ENCODE assay signal across 1 cellular context in the genomic region with DNA sequence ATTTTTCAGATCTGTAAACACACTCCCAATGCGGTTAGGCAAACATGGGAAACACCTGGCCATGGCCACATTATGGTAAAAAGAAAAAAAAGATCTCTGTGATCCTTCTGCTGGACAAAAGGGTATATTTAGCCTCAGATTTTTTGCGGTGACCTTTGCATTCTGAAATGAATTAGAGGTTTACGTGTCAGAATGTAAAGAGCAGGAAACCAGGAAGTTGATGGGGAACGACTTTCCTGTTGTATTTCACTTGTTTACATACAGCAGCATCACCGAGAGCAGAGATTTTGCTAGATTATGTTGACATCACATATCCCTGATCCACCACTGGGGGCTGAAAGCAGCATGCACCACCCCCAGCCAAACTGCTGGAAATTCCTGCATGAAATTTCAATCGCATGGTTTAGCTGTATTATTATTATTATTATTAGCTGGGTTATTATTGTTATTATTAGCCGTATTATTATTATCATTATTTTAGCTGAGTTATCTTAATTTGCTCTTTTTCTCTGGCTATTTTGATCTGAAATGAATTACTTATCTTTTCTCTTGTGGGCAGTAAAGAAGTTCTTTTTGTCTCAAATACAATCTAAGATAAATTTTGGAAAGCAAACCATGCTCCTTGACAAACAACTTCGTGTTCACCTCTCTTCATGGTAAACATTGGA.
TF ChIP-seq lines count a peak whose summit lies in the region.

No MANE protein-coding gene starts in this region.

TF ChIP-seq in HepG2, 621 proteins besides CTCF, POLR2A, EP300 and RAD21 (continued from another document and continues in another):
- TF ChIP-seq, protein P1, sequence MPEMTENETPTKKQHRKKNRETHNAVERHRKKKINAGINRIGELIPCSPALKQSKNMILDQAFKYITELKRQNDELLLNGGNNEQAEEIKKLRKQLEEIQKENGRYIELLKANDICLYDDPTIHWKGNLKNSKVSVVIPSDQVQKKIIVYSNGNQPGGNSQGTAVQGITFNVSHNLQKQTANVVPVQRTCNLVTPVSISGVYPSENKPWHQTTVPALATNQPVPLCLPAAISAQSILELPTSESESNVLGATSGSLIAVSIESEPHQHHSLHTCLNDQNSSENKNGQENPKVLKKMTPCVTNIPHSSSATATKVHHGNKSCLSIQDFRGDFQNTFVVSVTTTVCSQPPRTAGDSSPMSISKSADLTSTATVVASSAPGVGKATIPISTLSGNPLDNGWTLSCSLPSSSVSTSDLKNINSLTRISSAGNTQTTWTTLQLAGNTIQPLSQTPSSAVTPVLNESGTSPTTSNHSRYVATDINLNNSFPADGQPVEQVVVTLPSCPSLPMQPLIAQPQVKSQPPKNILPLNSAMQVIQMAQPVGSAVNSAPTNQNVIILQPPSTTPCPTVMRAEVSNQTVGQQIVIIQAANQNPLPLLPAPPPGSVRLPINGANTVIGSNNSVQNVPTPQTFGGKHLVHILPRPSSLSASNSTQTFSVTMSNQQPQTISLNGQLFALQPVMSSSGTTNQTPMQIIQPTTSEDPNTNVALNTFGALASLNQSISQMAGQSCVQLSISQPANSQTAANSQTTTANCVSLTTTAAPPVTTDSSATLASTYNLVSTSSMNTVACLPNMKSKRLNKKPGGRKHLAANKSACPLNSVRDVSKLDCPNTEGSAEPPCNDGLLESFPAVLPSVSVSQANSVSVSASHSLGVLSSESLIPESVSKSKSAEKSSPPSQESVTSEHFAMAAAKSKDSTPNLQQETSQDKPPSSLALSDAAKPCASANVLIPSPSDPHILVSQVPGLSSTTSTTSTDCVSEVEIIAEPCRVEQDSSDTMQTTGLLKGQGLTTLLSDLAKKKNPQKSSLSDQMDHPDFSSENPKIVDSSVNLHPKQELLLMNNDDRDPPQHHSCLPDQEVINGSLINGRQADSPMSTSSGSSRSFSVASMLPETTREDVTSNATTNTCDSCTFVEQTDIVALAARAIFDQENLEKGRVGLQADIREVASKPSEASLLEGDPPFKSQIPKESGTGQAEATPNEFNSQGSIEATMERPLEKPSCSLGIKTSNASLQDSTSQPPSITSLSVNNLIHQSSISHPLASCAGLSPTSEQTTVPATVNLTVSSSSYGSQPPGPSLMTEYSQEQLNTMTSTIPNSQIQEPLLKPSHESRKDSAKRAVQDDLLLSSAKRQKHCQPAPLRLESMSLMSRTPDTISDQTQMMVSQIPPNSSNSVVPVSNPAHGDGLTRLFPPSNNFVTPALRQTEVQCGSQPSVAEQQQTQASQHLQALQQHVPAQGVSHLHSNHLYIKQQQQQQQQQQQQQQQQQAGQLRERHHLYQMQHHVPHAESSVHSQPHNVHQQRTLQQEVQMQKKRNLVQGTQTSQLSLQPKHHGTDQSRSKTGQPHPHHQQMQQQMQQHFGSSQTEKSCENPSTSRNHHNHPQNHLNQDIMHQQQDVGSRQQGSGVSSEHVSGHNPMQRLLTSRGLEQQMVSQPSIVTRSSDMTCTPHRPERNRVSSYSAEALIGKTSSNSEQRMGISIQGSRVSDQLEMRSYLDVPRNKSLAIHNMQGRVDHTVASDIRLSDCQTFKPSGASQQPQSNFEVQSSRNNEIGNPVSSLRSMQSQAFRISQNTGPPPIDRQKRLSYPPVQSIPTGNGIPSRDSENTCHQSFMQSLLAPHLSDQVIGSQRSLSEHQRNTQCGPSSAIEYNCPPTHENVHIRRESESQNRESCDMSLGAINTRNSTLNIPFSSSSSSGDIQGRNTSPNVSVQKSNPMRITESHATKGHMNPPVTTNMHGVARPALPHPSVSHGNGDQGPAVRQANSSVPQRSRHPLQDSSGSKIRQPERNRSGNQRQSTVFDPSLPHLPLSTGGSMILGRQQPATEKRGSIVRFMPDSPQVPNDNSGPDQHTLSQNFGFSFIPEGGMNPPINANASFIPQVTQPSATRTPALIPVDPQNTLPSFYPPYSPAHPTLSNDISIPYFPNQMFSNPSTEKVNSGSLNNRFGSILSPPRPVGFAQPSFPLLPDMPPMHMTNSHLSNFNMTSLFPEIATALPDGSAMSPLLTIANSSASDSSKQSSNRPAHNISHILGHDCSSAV (CRISPR knock-in tag; IDR thresholded peaks at IDR 0.05; ENCODE audit: borderline replicate concordance), result no peak
- TF ChIP-seq ZNF30 (CRISPR knock-in tag; IDR thresholded peaks at IDR 0.05) (no peak), DMAP1 (CRISPR knock-in tag; IDR thresholded peaks at IDR 0.05) (no peak), GATA4 (IDR thresholded peaks at IDR 0.05; ENCODE audit: borderline replicate concordance, low read depth) (peak; percentile 61; the same call in 1 of the 2 replicates), ZNF792 (CRISPR knock-in tag; IDR thresholded peaks at IDR 0.05) (peak; percentile 54; the same call in 1 of the 2 replicates), TBX2 (CRISPR knock-in tag; IDR thresholded peaks at IDR 0.05; ENCODE audit: borderline replicate concordance) (peak; percentile 82; the same call in 1 of the 2 replicates), MED13 (CRISPR knock-in tag; IDR thresholded peaks at IDR 0.05) (no peak), MTF2 (CRISPR knock-in tag; IDR thresholded peaks at IDR 0.05; ENCODE audit: borderline replicate concordance) (no peak), MIER3 (CRISPR knock-in tag; IDR thresholded peaks at IDR 0.05; ENCODE audit: borderline replicate concordance) (peak; percentile 91), ZNF841 (CRISPR knock-in tag; IDR thresholded peaks at IDR 0.05; ENCODE audit: borderline replicate concordance) (no peak), ZNF562 (CRISPR knock-in tag; IDR thresholded peaks at IDR 0.05; ENCODE audit: borderline replicate concordance) (no peak), NR2F1 (CRISPR knock-in tag; IDR thresholded peaks at IDR 0.05) (peak; percentile 61 to 74; a peak in 2 of 4 replicates), MZF1 (CRISPR knock-in tag; IDR thresholded peaks at IDR 0.05; ENCODE audit: borderline replicate concordance) (no peak), ZNF746 (CRISPR knock-in tag; IDR thresholded peaks at IDR 0.05) (no peak), SIX1 (CRISPR knock-in tag; IDR thresholded peaks at IDR 0.05; ENCODE audit: borderline replicate concordance) (peak; percentile 51; the same call in 1 of the 2 replicates), KDM2A (CRISPR knock-in tag; IDR thresholded peaks at IDR 0.05; ENCODE audit: borderline replicate concordance, low read depth) (no peak), PHF8 (CRISPR knock-in tag; IDR thresholded peaks at IDR 0.05) (no peak), RBM39 (IDR thresholded peaks at IDR 0.05; ENCODE audit: low read depth, low read length, poor library complexity, severe bottlenecking) (no peak), TEAD3 (CRISPR knock-in tag; optimal IDR thresholded peaks at IDR 0.05; ENCODE audit: borderline replicate concordance) (peak; percentile 87), KAT8 (CRISPR knock-in tag; IDR thresholded peaks at IDR 0.05) (peak; percentile 72), ZNF713 (CRISPR knock-in tag; IDR thresholded peaks at IDR 0.05) (no peak), ZNF75D (CRISPR knock-in tag; IDR thresholded peaks at IDR 0.05; ENCODE audit: borderline replicate concordance) (no peak), RCOR2 (CRISPR knock-in tag; IDR thresholded peaks at IDR 0.05) (peak; percentile 80), MIXL1 (CRISPR knock-in tag; IDR thresholded peaks at IDR 0.05) (peak; percentile 95)
- TF ChIP-seq, protein P2, sequence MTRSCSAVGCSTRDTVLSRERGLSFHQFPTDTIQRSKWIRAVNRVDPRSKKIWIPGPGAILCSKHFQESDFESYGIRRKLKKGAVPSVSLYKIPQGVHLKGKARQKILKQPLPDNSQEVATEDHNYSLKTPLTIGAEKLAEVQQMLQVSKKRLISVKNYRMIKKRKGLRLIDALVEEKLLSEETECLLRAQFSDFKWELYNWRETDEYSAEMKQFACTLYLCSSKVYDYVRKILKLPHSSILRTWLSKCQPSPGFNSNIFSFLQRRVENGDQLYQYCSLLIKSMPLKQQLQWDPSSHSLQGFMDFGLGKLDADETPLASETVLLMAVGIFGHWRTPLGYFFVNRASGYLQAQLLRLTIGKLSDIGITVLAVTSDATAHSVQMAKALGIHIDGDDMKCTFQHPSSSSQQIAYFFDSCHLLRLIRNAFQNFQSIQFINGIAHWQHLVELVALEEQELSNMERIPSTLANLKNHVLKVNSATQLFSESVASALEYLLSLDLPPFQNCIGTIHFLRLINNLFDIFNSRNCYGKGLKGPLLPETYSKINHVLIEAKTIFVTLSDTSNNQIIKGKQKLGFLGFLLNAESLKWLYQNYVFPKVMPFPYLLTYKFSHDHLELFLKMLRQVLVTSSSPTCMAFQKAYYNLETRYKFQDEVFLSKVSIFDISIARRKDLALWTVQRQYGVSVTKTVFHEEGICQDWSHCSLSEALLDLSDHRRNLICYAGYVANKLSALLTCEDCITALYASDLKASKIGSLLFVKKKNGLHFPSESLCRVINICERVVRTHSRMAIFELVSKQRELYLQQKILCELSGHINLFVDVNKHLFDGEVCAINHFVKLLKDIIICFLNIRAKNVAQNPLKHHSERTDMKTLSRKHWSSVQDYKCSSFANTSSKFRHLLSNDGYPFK (CRISPR knock-in tag; IDR thresholded peaks at IDR 0.05; ENCODE audit: borderline replicate concordance), result no peak
- TF ChIP-seq, protein P3, sequence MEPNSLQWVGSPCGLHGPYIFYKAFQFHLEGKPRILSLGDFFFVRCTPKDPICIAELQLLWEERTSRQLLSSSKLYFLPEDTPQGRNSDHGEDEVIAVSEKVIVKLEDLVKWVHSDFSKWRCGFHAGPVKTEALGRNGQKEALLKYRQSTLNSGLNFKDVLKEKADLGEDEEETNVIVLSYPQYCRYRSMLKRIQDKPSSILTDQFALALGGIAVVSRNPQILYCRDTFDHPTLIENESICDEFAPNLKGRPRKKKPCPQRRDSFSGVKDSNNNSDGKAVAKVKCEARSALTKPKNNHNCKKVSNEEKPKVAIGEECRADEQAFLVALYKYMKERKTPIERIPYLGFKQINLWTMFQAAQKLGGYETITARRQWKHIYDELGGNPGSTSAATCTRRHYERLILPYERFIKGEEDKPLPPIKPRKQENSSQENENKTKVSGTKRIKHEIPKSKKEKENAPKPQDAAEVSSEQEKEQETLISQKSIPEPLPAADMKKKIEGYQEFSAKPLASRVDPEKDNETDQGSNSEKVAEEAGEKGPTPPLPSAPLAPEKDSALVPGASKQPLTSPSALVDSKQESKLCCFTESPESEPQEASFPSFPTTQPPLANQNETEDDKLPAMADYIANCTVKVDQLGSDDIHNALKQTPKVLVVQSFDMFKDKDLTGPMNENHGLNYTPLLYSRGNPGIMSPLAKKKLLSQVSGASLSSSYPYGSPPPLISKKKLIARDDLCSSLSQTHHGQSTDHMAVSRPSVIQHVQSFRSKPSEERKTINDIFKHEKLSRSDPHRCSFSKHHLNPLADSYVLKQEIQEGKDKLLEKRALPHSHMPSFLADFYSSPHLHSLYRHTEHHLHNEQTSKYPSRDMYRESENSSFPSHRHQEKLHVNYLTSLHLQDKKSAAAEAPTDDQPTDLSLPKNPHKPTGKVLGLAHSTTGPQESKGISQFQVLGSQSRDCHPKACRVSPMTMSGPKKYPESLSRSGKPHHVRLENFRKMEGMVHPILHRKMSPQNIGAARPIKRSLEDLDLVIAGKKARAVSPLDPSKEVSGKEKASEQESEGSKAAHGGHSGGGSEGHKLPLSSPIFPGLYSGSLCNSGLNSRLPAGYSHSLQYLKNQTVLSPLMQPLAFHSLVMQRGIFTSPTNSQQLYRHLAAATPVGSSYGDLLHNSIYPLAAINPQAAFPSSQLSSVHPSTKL (CRISPR knock-in tag; IDR thresholded peaks at IDR 0.05), result peak; percentile 93
- TF ChIP-seq, protein P4, sequence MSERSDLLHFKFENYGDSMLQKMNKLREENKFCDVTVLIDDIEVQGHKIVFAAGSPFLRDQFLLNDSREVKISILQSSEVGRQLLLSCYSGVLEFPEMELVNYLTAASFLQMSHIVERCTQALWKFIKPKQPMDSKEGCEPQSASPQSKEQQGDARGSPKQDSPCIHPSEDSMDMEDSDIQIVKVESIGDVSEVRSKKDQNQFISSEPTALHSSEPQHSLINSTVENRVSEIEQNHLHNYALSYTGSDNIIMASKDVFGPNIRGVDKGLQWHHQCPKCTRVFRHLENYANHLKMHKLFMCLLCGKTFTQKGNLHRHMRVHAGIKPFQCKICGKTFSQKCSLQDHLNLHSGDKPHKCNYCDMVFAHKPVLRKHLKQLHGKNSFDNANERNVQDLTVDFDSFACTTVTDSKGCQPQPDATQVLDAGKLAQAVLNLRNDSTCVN (CRISPR knock-in tag; IDR thresholded peaks at IDR 0.05; ENCODE audit: borderline replicate concordance), result 0 out of 2 replicates have a peak, but pooled peaks have one; percentile 29
- TF ChIP-seq, protein P5, sequence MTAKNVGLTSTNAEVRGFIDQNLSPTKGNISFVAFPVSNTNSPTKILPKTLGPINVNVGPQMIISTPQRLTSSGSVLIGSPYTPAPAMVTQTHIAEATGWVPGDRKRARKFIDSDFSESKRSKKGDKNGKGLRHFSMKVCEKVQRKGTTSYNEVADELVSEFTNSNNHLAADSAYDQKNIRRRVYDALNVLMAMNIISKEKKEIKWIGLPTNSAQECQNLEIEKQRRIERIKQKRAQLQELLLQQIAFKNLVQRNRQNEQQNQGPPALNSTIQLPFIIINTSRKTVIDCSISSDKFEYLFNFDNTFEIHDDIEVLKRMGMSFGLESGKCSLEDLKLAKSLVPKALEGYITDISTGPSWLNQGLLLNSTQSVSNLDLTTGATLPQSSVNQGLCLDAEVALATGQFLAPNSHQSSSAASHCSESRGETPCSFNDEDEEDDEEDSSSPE (CRISPR knock-in tag; IDR thresholded peaks at IDR 0.05), result no peak; the same call in 1 of the 2 replicates
- TF ChIP-seq, protein P6, sequence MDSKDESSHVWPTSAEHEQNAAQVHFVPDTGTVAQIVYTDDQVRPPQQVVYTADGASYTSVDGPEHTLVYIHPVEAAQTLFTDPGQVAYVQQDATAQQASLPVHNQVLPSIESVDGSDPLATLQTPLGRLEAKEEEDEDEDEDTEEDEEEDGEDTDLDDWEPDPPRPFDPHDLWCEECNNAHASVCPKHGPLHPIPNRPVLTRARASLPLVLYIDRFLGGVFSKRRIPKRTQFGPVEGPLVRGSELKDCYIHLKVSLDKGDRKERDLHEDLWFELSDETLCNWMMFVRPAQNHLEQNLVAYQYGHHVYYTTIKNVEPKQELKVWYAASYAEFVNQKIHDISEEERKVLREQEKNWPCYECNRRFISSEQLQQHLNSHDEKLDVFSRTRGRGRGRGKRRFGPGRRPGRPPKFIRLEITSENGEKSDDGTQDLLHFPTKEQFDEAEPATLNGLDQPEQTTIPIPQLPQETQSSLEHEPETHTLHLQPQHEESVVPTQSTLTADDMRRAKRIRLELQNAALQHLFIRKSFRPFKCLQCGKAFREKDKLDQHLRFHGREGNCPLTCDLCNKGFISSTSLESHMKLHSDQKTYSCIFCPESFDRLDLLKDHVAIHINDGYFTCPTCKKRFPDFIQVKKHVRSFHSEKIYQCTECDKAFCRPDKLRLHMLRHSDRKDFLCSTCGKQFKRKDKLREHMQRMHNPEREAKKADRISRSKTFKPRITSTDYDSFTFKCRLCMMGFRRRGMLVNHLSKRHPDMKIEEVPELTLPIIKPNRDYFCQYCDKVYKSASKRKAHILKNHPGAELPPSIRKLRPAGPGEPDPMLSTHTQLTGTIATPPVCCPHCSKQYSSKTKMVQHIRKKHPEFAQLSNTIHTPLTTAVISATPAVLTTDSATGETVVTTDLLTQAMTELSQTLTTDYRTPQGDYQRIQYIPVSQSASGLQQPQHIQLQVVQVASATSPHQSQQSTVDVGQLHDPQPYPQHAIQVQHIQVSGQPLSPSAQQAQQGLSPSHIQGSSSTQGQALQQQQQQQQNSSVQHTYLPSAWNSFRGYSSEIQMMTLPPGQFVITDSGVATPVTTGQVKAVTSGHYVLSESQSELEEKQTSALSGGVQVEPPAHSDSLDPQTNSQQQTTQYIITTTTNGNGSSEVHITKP (CRISPR knock-in tag; IDR thresholded peaks at IDR 0.05; ENCODE audit: low read depth), result no peak; the same call in 1 of the 2 replicates
